In the genomic region with DNA sequence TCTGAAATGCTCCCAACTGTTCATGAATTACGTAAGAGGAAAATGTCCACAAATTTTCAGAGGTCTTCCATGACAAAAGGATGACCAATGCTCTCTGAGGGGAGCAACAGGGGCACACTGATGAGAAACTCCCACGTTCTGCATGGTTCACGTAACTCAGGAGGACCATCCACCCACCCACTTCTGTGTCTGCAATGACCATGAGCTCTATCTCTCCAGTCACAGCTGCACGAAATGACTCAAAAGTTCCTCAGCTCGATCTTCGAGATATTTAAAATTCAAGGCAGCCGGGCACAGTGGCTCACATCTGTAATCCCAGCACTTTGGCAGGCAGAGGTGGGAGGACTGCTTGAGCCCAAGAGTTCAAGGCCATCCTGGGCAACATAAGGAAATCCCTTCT, we compare ENCODE assay signal across 22 cellular contexts. TPM values are rescaled to one million over a fixed set of nuclear protein-coding genes. Genes with fewer than 3 reads are reported as not detected.
DNase-seq lines count a peak whose midpoint lies in the region; ATAC-seq, FAIRE-seq and TF ChIP-seq lines count a peak whose summit lies in the region.
"Had no signal": no experiment of that assay in that cellular context is flagged by ENCODE, and none has a peak within 500 bp of the region (broad histone marks: within the 10 kb centered on the region; RNA-seq: fewer than 3 reads in every experiment).

No MANE protein-coding gene starts in this region.

- H3K27ac Mint-ChIP-seq in H9, result peak overlapping the region in 1 of 3 experiments; percentile 34; a peak in 1 of 7 replicates
- H3K27ac Mint-ChIP-seq: B cell had no signal

- H3K9me2 ChIP-seq in Karpas-422 (replicated peaks; ENCODE audit: insufficient read depth, low read length), result no peaks in the 10 kb centered on the region

- DNase-seq in GM10248 (ENCODE audit: extremely low spot score) (peak; percentile 54), H9 (no peak), adrenal gland (peak; percentile 71 to 91 (median 88)), lower lobe of right lung (peak; percentile 29), urothelium cell line (ENCODE audit: low spot score) (no peak), D341Med (ENCODE audit: low spot score) (no peak), Karpas-422 (no peak), NCI-H82 treated with DMSO at 0.1 percent for 48 hours (lab: John Stamatoyannopoulos, UW; ENCODE audit: unreplicated experiment) (no peak)
- DNase-seq: EL, GF-D8, GOT3, KBM-7, NCI-H1105, NCI-H2029 treated with DMSO at 0.1 percent for 48 hours, NCI-H226, NCI-H82, SJCRH30 had no signal

- no peak overlapping the region for H2BK20ac ChIP-seq in H9 (ENCODE audit: low read depth, low read length, poor library complexity, severe bottlenecking)

- H3K4me3 Mint-ChIP-seq in H9, result no peak overlapping the region; a peak in 1 of 5 replicates
- H3K4me3 Mint-ChIP-seq: B cell, CD14-positive monocyte had no signal

- no peak overlapping the region for H4K91ac ChIP-seq in H9 (ENCODE audit: insufficient read length, low read depth, low read length)

- H3K9me3 ChIP-seq in H9 (ENCODE audit: control insufficient read depth, low read depth, low read length), result no peaks in the 10 kb centered on the region
- H3K9me3 ChIP-seq in adrenal gland (replicated peaks in 1 of 3), result no peaks in the 10 kb centered on the region
- no peaks in the 10 kb centered on the region for H3K9me3 ChIP-seq in lower lobe of right lung
- H3K9me3 ChIP-seq in Karpas-422 (ENCODE audit: low read length), result no peaks in the 10 kb centered on the region
- H3K9me3 ChIP-seq: Peyer's patch, SJCRH30 had no signal

- FAIRE-seq in urothelium cell line (lab: Jason Lieb, UNC), result no peak
- FAIRE-seq: A204.1, D721Med had no signal

- H3K27me3 ChIP-seq in H9 (ENCODE audit: insufficient read depth, low read length) (no peaks in the 10 kb centered on the region), adrenal gland (no peaks in the 10 kb centered on the region), lower lobe of right lung (ENCODE audit: low read depth) (no peaks in the 10 kb centered on the region), Karpas-422 (ENCODE audit: low read length) (no peaks in the 10 kb centered on the region)
- H3K27me3 ChIP-seq: Peyer's patch, SJCRH30 had no signal

- H3K79me1 ChIP-seq in H9 (ENCODE audit: insufficient read depth, low read depth, low read length, poor library complexity, severe bottlenecking), result peaks cover 12% of the 10 kb centered on the region

- H3K27me3 Mint-ChIP-seq in H9 (ENCODE audit: low read depth), result no peaks in the 10 kb centered on the region
- H3K27me3 Mint-ChIP-seq: B cell had no signal

- H3K4me1 Mint-ChIP-seq in H9, result peaks cover 3 to 8% of the 10 kb centered on the region in 2 experiments; a peak in 3 of 4 replicates

- no peak for TF ChIP-seq CTCF in GM10248 (IDR thresholded peaks at IDR 0.05; ENCODE audit: control extremely low read depth, extremely low read depth, low read depth, missing control alignments)
- no peak for TF ChIP-seq CTCF in H9 (conservative IDR thresholded peaks at IDR 0.05)
- no peak for TF ChIP-seq CTCF in adrenal gland (IDR thresholded peaks at IDR 0.05)
- TF ChIP-seq CTCF in lower lobe of right lung (IDR thresholded peaks at IDR 0.05), result no peak

- H3K9ac ChIP-seq in H9 (ENCODE audit: extremely low read depth, insufficient read length, low read length), result no peak overlapping the region
- no peak overlapping the region for H3K9ac ChIP-seq in Karpas-422 (ENCODE audit: low read length)

- no peak overlapping the region for H3K4me2 ChIP-seq in H9 (ENCODE audit: insufficient read depth, insufficient read length, low read length)
- no peak overlapping the region for H3K4me2 ChIP-seq in Karpas-422 (ENCODE audit: low read depth, low read length, poor library complexity, severe bottlenecking)

- H3K9me3 Mint-ChIP-seq in H9, result no peaks in the 10 kb centered on the region

- no peak overlapping the region for H2BK15ac ChIP-seq in H9 (ENCODE audit: low read depth, low read length)

- ATAC-seq in lower lobe of right lung, result no peak

- H4K20me1 ChIP-seq in H9 (ENCODE audit: control insufficient read depth, insufficient read depth, insufficient read length) (no peaks in the 10 kb centered on the region), Karpas-422 (ENCODE audit: insufficient read depth, low read depth, low read length) (peaks cover 31% of the 10 kb centered on the region)

- H2AFZ ChIP-seq in H9 (ENCODE audit: low read length) (no peak overlapping the region), Karpas-422 (ENCODE audit: low read length) (no peak overlapping the region)

- TF ChIP-seq POLR2A in adrenal gland (IDR thresholded peaks at IDR 0.05), result peak in 1 of 2 donors; percentile 61

- H3K36me3 ChIP-seq in adrenal gland (replicated peaks in 1 of 2) (peaks cover 0 to 10% of the 10 kb centered on the region in 2 donors), lower lobe of right lung (peaks cover 53% of the 10 kb centered on the region), Karpas-422 (ENCODE audit: insufficient read depth, low read length) (peaks cover 35% of the 10 kb centered on the region)

- CTCF ChIA-PET in GM10248 (lab: Yijun Ruan, JAX), result interaction anchor here (0.7 to 1.4 kb wide), 5 partner anchors 9 to 149 kb away, joined by 3 to 6 read pairs (median 3); no protein-coding TSS in a partner anchor

- H3K56ac ChIP-seq in H9 (ENCODE audit: insufficient read length, low read depth, low read length), result no peak overlapping the region

- H2BK12ac ChIP-seq in H9 (ENCODE audit: insufficient read length, low read depth, low read length), result no peak overlapping the region

- no peak overlapping the region for H4K5ac ChIP-seq in H9 (ENCODE audit: insufficient read length, low read depth, low read length)

- POLR2A ChIA-PET in GM10248 (lab: Yijun Ruan, JAX), result interaction anchor here (0.6 kb wide), 1 partner anchor 9 kb away, joined by 3 read pairs; no protein-coding TSS in a partner anchor

- no peak overlapping the region for H3K4me3 ChIP-seq in adrenal gland
- H3K4me3 ChIP-seq in lower lobe of right lung, result no peak overlapping the region
- H3K4me3 ChIP-seq in Karpas-422 (ENCODE audit: low read length), result no peak overlapping the region
- H3K4me3 ChIP-seq: Peyer's patch, SJCRH30 had no signal

- H3K36me3 Mint-ChIP-seq in H9 (ENCODE audit: insufficient read depth in 1 of 3, low read depth in 3 of 3), result peaks cover 10 to 56% (median 55%) of the 10 kb centered on the region in 3 experiments; a peak in 6 of 7 replicates

- H3K27ac ChIP-seq in H9 (ENCODE audit: insufficient read length, low read depth, low read length), result no peak overlapping the region
- H3K27ac ChIP-seq in adrenal gland, result peak overlapping the region; percentile 35 to 84 (median 72)
- H3K27ac ChIP-seq in lower lobe of right lung, result no peak overlapping the region
- H3K27ac ChIP-seq in Karpas-422 (ENCODE audit: low read length), result no peak overlapping the region
- H3K27ac ChIP-seq: Peyer's patch, SJCRH30 had no signal

- H3T11ph ChIP-seq in H9 (ENCODE audit: low read length), result no peak overlapping the region

- no peaks in the 10 kb centered on the region for H3K23me2 ChIP-seq in H9 (ENCODE audit: insufficient read length, low read depth, low read length, poor library complexity, severe bottlenecking)

- WGBS in H9 (ENCODE audit: extremely low coverage, insufficient read length, low lambda C conversion rate), result no CpG with 5 or more reads among the region's 7 CpGs
- 48 to 73% (median 55%) methylated on average over 7 of the region's 7 CpGs for WGBS in adrenal gland, 4 donors

- H3K79me2 ChIP-seq in H9 (ENCODE audit: insufficient read depth, low read length) (peaks cover 7% of the 10 kb centered on the region; the same call in 1 of the 2 replicates), Karpas-422 (ENCODE audit: low read length) (peaks cover 71% of the 10 kb centered on the region)

- no peak overlapping the region for H3K14ac ChIP-seq in H9 (ENCODE audit: insufficient read depth, low read length)

- peak overlapping the region; percentile 71 for H4K8ac ChIP-seq in H9 (replicated peaks; ENCODE audit: insufficient read length, low read depth, low read length)

- no peak overlapping the region for H2BK5ac ChIP-seq in H9 (ENCODE audit: insufficient read length, low read length)

- H3K4me1 ChIP-seq in H9 (ENCODE audit: insufficient read depth, low read length), result no peaks in the 10 kb centered on the region
- peaks cover 18 to 25% of the 10 kb centered on the region in 2 donors for H3K4me1 ChIP-seq in adrenal gland (replicated peaks in 1 of 2)
- peaks cover 9% of the 10 kb centered on the region for H3K4me1 ChIP-seq in lower lobe of right lung
- H3K4me1 ChIP-seq in Karpas-422 (ENCODE audit: low read length), result no peaks in the 10 kb centered on the region
- H3K4me1 ChIP-seq: Peyer's patch, SJCRH30 had no signal

- intact Hi-C loops in adrenal gland (cut with DNase I), result no loop called here
- intact Hi-C loops in lower lobe of right lung (cut with DNase I), result no loop called here

- no peak overlapping the region for H2AK5ac ChIP-seq in H9 (ENCODE audit: insufficient read length, low read length)

- H2BK120ac ChIP-seq in H9 (ENCODE audit: low read depth, low read length, poor library complexity, severe bottlenecking), result no peak overlapping the region

- H3K4ac ChIP-seq in H9 (ENCODE audit: low read depth, low read length), result no peak overlapping the region

- no peak overlapping the region for H3K18ac ChIP-seq in H9 (ENCODE audit: insufficient read length, low read depth, low read length)

- no peak overlapping the region for H3K23ac ChIP-seq in H9 (ENCODE audit: insufficient read length, low read depth, low read length)

RNA-seq across cellular contexts. Expression of gene WDR45B, which starts 15.8 kb away (rescaled TPM):
- total RNA-seq in H9 (2021) (105 and 110 TPM in 2 replicates), adrenal gland (100 to 1,000 TPM in 1 of 8 donors, 10 to 100 TPM in 7; 57.9 to 102 (median 74.6) TPM), lower lobe of right lung (66.1 TPM)
- 10 to 100 TPM; 48.6 to 75.1 (median 71.4) TPM for polyA plus RNA-seq in adrenal gland
- 55.8 and 58.9 TPM in 2 replicates for total RNA-seq in Karpas-422 (2014; rRNA removed; shearing (Covaris generic); ENCODE audit: low replicate concordance)

Comparison
In these comparisons a context has a peak if more than half of its experiments do, and no peak if none do; other contexts are left out.
1. DNase-seq: peak in GM10248 (single experiment), adrenal gland (7 of 7) and lower lobe of right lung (single experiment); none in H9 (single experiment), urothelium cell line (single experiment), D341Med (single experiment), Karpas-422 (single experiment) and NCI-H82 treated with DMSO at 0.1 percent for 48 hours (single experiment).
2. H3K27ac ChIP-seq: peak in adrenal gland (5 of 5); none in H9 (single experiment), lower lobe of right lung (single experiment) and Karpas-422 (single experiment).